In genomic region chr1:232949636-232950196, GRCh38 we compare ENCODE assay signal across 8 cellular contexts. TPM values are rescaled to one million over a fixed set of nuclear protein-coding genes. Genes with fewer than 3 reads are reported as not detected.
DNase-seq lines count a peak whose midpoint lies in the region; ATAC-seq and TF ChIP-seq lines count a peak whose summit lies in the region.

No MANE protein-coding gene starts in this region.

- peak overlapping the region; percentile 81 for H3K9ac ChIP-seq in GM23248
- peak overlapping the region; percentile 79 to 95 (median 83) for H3K9ac ChIP-seq in skeletal muscle tissue (ENCODE audit: low read depth in 1 of 3, low read length in 3 of 3)

- peaks cover 29% of the 10 kb centered on the region for H3K4me1 Mint-ChIP-seq in T-helper 17 cell

- H3K79me2 ChIP-seq in GM23248 (ENCODE audit: insufficient read depth), result peaks cover 25% of the 10 kb centered on the region

- H2AFZ ChIP-seq in GM23248, result peak overlapping the region; percentile 87

- H3K27ac ChIP-seq in GM23248 (peak overlapping the region; percentile 52), skeletal muscle tissue (ENCODE audit: low read depth, low read length) (peak overlapping the region; percentile 83)

- no peaks in the 10 kb centered on the region for H4K20me1 ChIP-seq in GM23248 (ENCODE audit: insufficient read depth)

- no peaks in the 10 kb centered on the region for H3K27me3 ChIP-seq in GM23248 (replicated peaks; ENCODE audit: insufficient read depth)
- no peaks in the 10 kb centered on the region for H3K27me3 ChIP-seq in skeletal muscle tissue (ENCODE audit: control insufficient read depth in 3 of 3, insufficient read depth in 3 of 3, low read length in 3 of 3)

- no peak for DNase-seq in GM23248
- DNase-seq in T-helper 17 cell, result no peak
- no peak for DNase-seq in foreskin fibroblast
- no peak for DNase-seq in left colon
- no peak for DNase-seq in NOMO-1 (lab: John Stamatoyannopoulos, UW; ENCODE audit: unreplicated experiment in 2 of 2)
- DNase-seq in cerebellum (ENCODE audit: low spot score), result no peak

- intact Hi-C loops in left colon (cut with DNase I, micrococcal nuclease), result loop anchor here in 1 of 2 donors (10.0 kb wide), 1 partner anchor 315 kb away; the partner anchor contains the start of gene SIPA1L2

- H3K4me1 ChIP-seq in GM23248 (ENCODE audit: insufficient read depth) (peaks cover 21% of the 10 kb centered on the region), skeletal muscle tissue (ENCODE audit: control insufficient read depth in 3 of 3, insufficient read depth in 3 of 3, low read length in 3 of 3) (peaks cover 17 to 26% (median 23%) of the 10 kb centered on the region in 3 donors)

- no peak for ATAC-seq in T-helper 17 cell
- no peak for ATAC-seq in left colon
- ATAC-seq in GM21786 (IDR thresholded peaks at IDR 0.05; ENCODE audit: unreplicated experiment), result no peak

- in situ Hi-C loops in GM23248 (cut with MboI), result loop anchor here (10.0 kb wide), 1 partner anchor 315 kb away; the partner anchor contains the start of gene SIPA1L2

- H3F3A ChIP-seq in GM23248 (ENCODE audit: insufficient read depth), result 0 out of 2 replicates have a peak, but pooled peaks cover 9% of the 10 kb centered on the region

- no peaks in the 10 kb centered on the region for H3K9me2 ChIP-seq in GM23248 (ENCODE audit: insufficient read depth)

- no peak for TF ChIP-seq CTCF in foreskin fibroblast (IDR thresholded peaks at IDR 0.05; ENCODE audit: low read depth, low read length)

- H3K4me3 Mint-ChIP-seq in T-helper 17 cell, result peak overlapping the region; percentile 93

- no peaks in the 10 kb centered on the region for H3K36me3 ChIP-seq in GM23248 (ENCODE audit: low read depth)
- no peaks in the 10 kb centered on the region for H3K36me3 ChIP-seq in skeletal muscle tissue (ENCODE audit: control insufficient read depth in 3 of 3, insufficient read depth in 3 of 3, low read length in 3 of 3)

- H3K27me3 Mint-ChIP-seq in T-helper 17 cell, result no peaks in the 10 kb centered on the region

- no peaks in the 10 kb centered on the region for H3K36me3 Mint-ChIP-seq in T-helper 17 cell (ENCODE audit: low read depth)

- H3K4me2 ChIP-seq in GM23248 (ENCODE audit: unreplicated experiment), result peak overlapping the region; percentile 74

- peak overlapping the region; percentile 86 for H3K27ac Mint-ChIP-seq in T-helper 17 cell

- no peaks in the 10 kb centered on the region for H3K9me3 ChIP-seq in GM23248 (ENCODE audit: low read depth)
- no peaks in the 10 kb centered on the region for H3K9me3 ChIP-seq in T-helper 17 cell (ENCODE audit: control insufficient read depth, low read length, poor library complexity, severe bottlenecking)
- H3K9me3 ChIP-seq in skeletal muscle tissue (ENCODE audit: control insufficient read depth in 3 of 3, low read length in 3 of 3), result no peaks in the 10 kb centered on the region

- 86 to 91% methylated on average over 5 of the region's 5 CpGs for whole genome bisulfite sequencing in GM23248 (ENCODE audit: low coverage in 1 of 2, low lambda C conversion rate in 2 of 2, missing lambda C conversion rate in 2 of 2), 2 experiments

- H3K4me3 ChIP-seq in GM23248, result peak overlapping the region; percentile 92
- H3K4me3 ChIP-seq in foreskin fibroblast (ENCODE audit: low read depth in 1 of 2, low read length in 2 of 2), result peak overlapping the region; percentile 74 to 90
- peak overlapping the region; percentile 84 to 98 (median 84) for H3K4me3 ChIP-seq in skeletal muscle tissue (ENCODE audit: low read length in 3 of 3)

RNA-seq across cellular contexts. Expression of gene NTPCR, which starts 0.7 kb away (rescaled TPM):
- 23.8 and 47.0 TPM in 2 replicates for total RNA-seq in GM23248 (2014; rRNA removed; shearing (Covaris generic))
- 67.2 and 67.7 TPM in 2 replicates for polyA plus RNA-seq in GM23248 (2016; fragmentation: Nextera tagmentation; extraction: Ambion mirVana)
- 10 to 100 TPM; 15.1 to 17.4 TPM for total RNA-seq in T-helper 17 cell
- 11.0 TPM for total RNA-seq in skeletal muscle tissue
- total RNA-seq in left colon, result 10 to 100 TPM; 51.2 to 54.0 TPM
- total RNA-seq in cerebellum, result 18.1 TPM
